1 cellular context compared by ENCODE assay signal in genomic region chr1:165827199-165828102, GRCh38.
TF ChIP-seq lines count a peak whose summit lies in the region.

TSS of gene UCK2 (plus strand) at chr1:165827614. CDS start at chr1:165827834, 220 bp downstream.

TF ChIP-seq in HepG2, 621 proteins besides CTCF, POLR2A, EP300 and RAD21 (continued from another document and continues in another):
- TF ChIP-seq ZNF335 (CRISPR knock-in tag; IDR thresholded peaks at IDR 0.05), result 0 out of 2 replicates have a peak, but pooled peaks have one; percentile 4
- peak; percentile 79 for TF ChIP-seq GABPB1 (CRISPR knock-in tag; IDR thresholded peaks at IDR 0.05)
- TF ChIP-seq, protein P1, sequence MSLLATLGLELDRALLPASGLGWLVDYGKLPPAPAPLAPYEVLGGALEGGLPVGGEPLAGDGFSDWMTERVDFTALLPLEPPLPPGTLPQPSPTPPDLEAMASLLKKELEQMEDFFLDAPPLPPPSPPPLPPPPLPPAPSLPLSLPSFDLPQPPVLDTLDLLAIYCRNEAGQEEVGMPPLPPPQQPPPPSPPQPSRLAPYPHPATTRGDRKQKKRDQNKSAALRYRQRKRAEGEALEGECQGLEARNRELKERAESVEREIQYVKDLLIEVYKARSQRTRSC (CRISPR knock-in tag; IDR thresholded peaks at IDR 0.05; ENCODE audit: low read depth), result no peak
- no peak for TF ChIP-seq ZNF432 (CRISPR knock-in tag; IDR thresholded peaks at IDR 0.05; ENCODE audit: borderline replicate concordance)
- TF ChIP-seq NFE2L1 (CRISPR knock-in tag; IDR thresholded peaks at IDR 0.05; ENCODE audit: borderline replicate concordance), result no peak
- TF ChIP-seq PHB2 (IDR thresholded peaks at IDR 0.05; ENCODE audit: partially characterized antibody), result no peak
- TF ChIP-seq NR2F1 (CRISPR knock-in tag; IDR thresholded peaks at IDR 0.05), result peak; percentile 21 to 49; a peak in 2 of 4 replicates
- no peak for TF ChIP-seq ZNF317 (CRISPR knock-in tag; IDR thresholded peaks at IDR 0.05)
- TF ChIP-seq PAXIP1 (CRISPR knock-in tag; conservative IDR thresholded peaks at IDR 0.05), result 0 out of 2 replicates have a peak, but pooled peaks have one; percentile 11
- 0 out of 2 replicates have a peak, but pooled peaks have one; percentile 13 for TF ChIP-seq ARID5B (CRISPR knock-in tag; IDR thresholded peaks at IDR 0.05)
- TF ChIP-seq KAT7 (CRISPR knock-in tag; IDR thresholded peaks at IDR 0.05; ENCODE audit: borderline replicate concordance), result 0 out of 2 replicates have a peak, but pooled peaks have one; percentile 43
- peak; percentile 43; the same call in 1 of the 2 replicates for TF ChIP-seq ZNF709 (CRISPR knock-in tag; IDR thresholded peaks at IDR 0.05)
- TF ChIP-seq TSC22D2 (CRISPR knock-in tag; IDR thresholded peaks at IDR 0.05; ENCODE audit: borderline replicate concordance), result no peak
- no peak for TF ChIP-seq ZNF44 (CRISPR knock-in tag; IDR thresholded peaks at IDR 0.05)
- TF ChIP-seq NR2F2 (IDR thresholded peaks at IDR 0.05; ENCODE audit: borderline replicate concordance, low read depth), result no peak
- no peak for TF ChIP-seq NCOR1 (IDR thresholded peaks at IDR 0.05; ENCODE audit: borderline replicate concordance, low read length)
- TF ChIP-seq ASH2L (IDR thresholded peaks at IDR 0.05; ENCODE audit: insufficient read length, low read depth, low read length), result peak; percentile 54
- no peak for TF ChIP-seq ZNF639 (CRISPR knock-in tag; conservative IDR thresholded peaks at IDR 0.05)
- TF ChIP-seq ELF3 (CRISPR knock-in tag; IDR thresholded peaks at IDR 0.05), result peak; percentile 13; the same call in 1 of the 2 replicates
- TF ChIP-seq ZNF878 (CRISPR knock-in tag; IDR thresholded peaks at IDR 0.05), result no peak
- peak in 1 of 2 experiments; percentile 34; a peak in 1 of 4 replicates for TF ChIP-seq KLF16 (CRISPR knock-in tag; IDR thresholded peaks at IDR 0.05)
- TF ChIP-seq KDM2A (CRISPR knock-in tag; IDR thresholded peaks at IDR 0.05; ENCODE audit: borderline replicate concordance, low read depth), result peak; percentile 16; the same call in 1 of the 2 replicates
- TF ChIP-seq NFIB (CRISPR knock-in tag; IDR thresholded peaks at IDR 0.05; ENCODE audit: borderline replicate concordance), result no peak
- peak; percentile 80; the same call in 1 of the 2 replicates for TF ChIP-seq BCL3 (CRISPR knock-in tag; IDR thresholded peaks at IDR 0.05)
- no peak for TF ChIP-seq MYNN (CRISPR knock-in tag; IDR thresholded peaks at IDR 0.05; ENCODE audit: low read depth)
- peak; percentile 87; the same call in 1 of the 2 replicates for TF ChIP-seq ZNF446 (CRISPR knock-in tag; IDR thresholded peaks at IDR 0.05)
- TF ChIP-seq PITX1 (CRISPR knock-in tag; IDR thresholded peaks at IDR 0.05), result no peak
- TF ChIP-seq, protein P2, sequence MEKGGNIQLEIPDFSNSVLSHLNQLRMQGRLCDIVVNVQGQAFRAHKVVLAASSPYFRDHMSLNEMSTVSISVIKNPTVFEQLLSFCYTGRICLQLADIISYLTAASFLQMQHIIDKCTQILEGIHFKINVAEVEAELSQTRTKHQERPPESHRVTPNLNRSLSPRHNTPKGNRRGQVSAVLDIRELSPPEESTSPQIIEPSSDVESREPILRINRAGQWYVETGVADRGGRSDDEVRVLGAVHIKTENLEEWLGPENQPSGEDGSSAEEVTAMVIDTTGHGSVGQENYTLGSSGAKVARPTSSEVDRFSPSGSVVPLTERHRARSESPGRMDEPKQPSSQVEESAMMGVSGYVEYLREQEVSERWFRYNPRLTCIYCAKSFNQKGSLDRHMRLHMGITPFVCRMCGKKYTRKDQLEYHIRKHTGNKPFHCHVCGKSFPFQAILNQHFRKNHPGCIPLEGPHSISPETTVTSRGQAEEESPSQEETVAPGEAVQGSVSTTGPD (CRISPR knock-in tag; IDR thresholded peaks at IDR 0.05), result no peak
- TF ChIP-seq MZF1 (CRISPR knock-in tag; IDR thresholded peaks at IDR 0.05; ENCODE audit: borderline replicate concordance), result no peak
- peak; percentile 46; the same call in 1 of the 2 replicates for TF ChIP-seq FOXA3 (CRISPR knock-in tag; IDR thresholded peaks at IDR 0.05)
- no peak for TF ChIP-seq GTF3A (CRISPR knock-in tag; conservative IDR thresholded peaks at IDR 0.05)
- no peak for TF ChIP-seq ZNF234 (CRISPR knock-in tag; conservative IDR thresholded peaks at IDR 0.05)
- TF ChIP-seq ZNF773 (CRISPR knock-in tag; IDR thresholded peaks at IDR 0.05; ENCODE audit: borderline replicate concordance), result no peak
- TF ChIP-seq KDM6A (CRISPR knock-in tag; IDR thresholded peaks at IDR 0.05; ENCODE audit: low read depth), result no peak
- TF ChIP-seq DNMT1 (CRISPR knock-in tag; IDR thresholded peaks at IDR 0.05), result no peak
- TF ChIP-seq SYNCRIP (IDR thresholded peaks at IDR 0.05; ENCODE audit: insufficient read depth, low read depth, low read length), result no peak
- TF ChIP-seq POGK (CRISPR knock-in tag; conservative IDR thresholded peaks at IDR 0.05), result peak; percentile 23; the same call in 1 of the 2 replicates
- TF ChIP-seq ZNF629 (CRISPR knock-in tag; conservative IDR thresholded peaks at IDR 0.05), result no peak; the same call in 1 of the 2 replicates
- no peak for TF ChIP-seq BRCA1 (CRISPR knock-in tag; IDR thresholded peaks at IDR 0.05)
- no peak for TF ChIP-seq RFXAP (CRISPR knock-in tag; IDR thresholded peaks at IDR 0.05; ENCODE audit: borderline replicate concordance)
- no peak for TF ChIP-seq ZZZ3 (CRISPR knock-in tag; IDR thresholded peaks at IDR 0.05; ENCODE audit: borderline replicate concordance)
- TF ChIP-seq, protein P3, sequence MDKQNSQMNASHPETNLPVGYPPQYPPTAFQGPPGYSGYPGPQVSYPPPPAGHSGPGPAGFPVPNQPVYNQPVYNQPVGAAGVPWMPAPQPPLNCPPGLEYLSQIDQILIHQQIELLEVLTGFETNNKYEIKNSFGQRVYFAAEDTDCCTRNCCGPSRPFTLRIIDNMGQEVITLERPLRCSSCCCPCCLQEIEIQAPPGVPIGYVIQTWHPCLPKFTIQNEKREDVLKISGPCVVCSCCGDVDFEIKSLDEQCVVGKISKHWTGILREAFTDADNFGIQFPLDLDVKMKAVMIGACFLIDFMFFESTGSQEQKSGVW (CRISPR knock-in tag; IDR thresholded peaks at IDR 0.05; ENCODE audit: borderline replicate concordance), result no peak
- no peak for TF ChIP-seq PTBP1 (IDR thresholded peaks at IDR 0.05; ENCODE audit: low read depth, low read length, poor library complexity, severe bottlenecking)
- TF ChIP-seq ZNF569 (CRISPR knock-in tag; IDR thresholded peaks at IDR 0.05; ENCODE audit: borderline replicate concordance), result no peak
- 0 out of 2 replicates have a peak, but pooled peaks have one; percentile 67 for TF ChIP-seq ZNF543 (CRISPR knock-in tag; IDR thresholded peaks at IDR 0.05)
- 0 out of 2 replicates have a peak, but pooled peaks have one; percentile 10 for TF ChIP-seq KMT2B (CRISPR knock-in tag; IDR thresholded peaks at IDR 0.05)
- TF ChIP-seq KLF12 (CRISPR knock-in tag; IDR thresholded peaks at IDR 0.05; ENCODE audit: borderline replicate concordance), result peak; percentile 41; the same call in 1 of the 2 replicates
- TF ChIP-seq, protein P4, sequence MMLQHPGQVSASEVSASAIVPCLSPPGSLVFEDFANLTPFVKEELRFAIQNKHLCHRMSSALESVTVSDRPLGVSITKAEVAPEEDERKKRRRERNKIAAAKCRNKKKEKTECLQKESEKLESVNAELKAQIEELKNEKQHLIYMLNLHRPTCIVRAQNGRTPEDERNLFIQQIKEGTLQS (CRISPR knock-in tag; IDR thresholded peaks at IDR 0.05), result no peak
